Comparison of ENCODE assay signal across 18 cellular contexts in the genomic region with DNA sequence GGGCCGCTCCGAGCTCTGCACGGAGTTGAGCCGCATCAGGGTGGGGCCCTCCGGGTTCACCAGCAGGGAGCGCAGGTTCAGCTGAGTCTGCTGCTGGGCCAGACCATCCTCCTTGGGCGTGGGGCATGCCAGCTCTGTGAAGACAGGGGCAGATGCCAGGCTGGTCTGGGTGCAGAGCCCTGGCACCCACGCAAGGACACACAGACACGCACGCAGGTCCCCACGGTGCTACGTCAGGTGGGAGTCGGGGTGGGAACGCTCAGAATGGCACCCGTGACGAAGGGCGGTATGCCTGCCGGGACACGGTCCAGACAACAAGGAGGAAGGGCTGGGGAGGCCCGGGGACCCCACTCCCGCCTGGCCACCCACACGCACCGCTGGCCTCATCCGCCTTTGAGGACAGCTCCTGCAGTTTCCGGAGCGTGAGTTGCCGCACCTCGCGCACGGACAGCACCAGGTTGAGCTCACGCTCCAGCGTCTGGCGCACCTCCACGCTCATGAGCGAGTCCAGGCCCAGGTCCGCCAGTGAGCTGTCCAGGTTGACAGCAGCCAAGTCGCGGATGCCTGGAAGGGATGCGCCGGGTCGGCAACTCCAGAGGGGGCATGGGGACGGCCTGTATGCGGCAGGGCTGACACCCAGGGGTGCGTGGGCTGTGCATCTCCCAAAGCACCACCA. TPM values are rescaled to one million over a fixed set of nuclear protein-coding genes. Genes with fewer than 3 reads are reported as not detected.
A peak's percentile ranks its signal among the peaks of the same experiment; 100 is the strongest.
DNase-seq lines count a peak whose midpoint lies in the region; ATAC-seq, FAIRE-seq and TF ChIP-seq lines count a peak whose summit lies in the region.
"Had no signal": no experiment of that assay in that cellular context is flagged by ENCODE, and none has a peak within 500 bp of the region (broad histone marks: within the 10 kb centered on the region; RNA-seq: fewer than 3 reads in every experiment).

No MANE protein-coding gene starts in this region.

- no peak overlapping the region for H3K23ac ChIP-seq in IMR-90 (ENCODE audit: low read depth, low read length)

- TF ChIP-seq RAD21 in IMR-90 (IDR thresholded peaks at IDR 0.05; ENCODE audit: low read length) (no peak), K562 (CRISPR knock-in tag; conservative IDR thresholded peaks at IDR 0.05 in 1 of 2, IDR thresholded peaks at IDR 0.05 in 1 of 2) (no peak)

- H3K4me1 ChIP-seq in right cardiac atrium (ENCODE audit: control insufficient read depth, insufficient read depth, low read length) (no peaks in the 10 kb centered on the region), IMR-90 (ENCODE audit: control insufficient read depth, insufficient read depth, low read length) (no peaks in the 10 kb centered on the region), K562 (replicated peaks in 1 of 2; ENCODE audit: control insufficient read depth in 2 of 2, insufficient read depth in 2 of 2, low read length in 2 of 2) (peaks cover 0 to 85% of the 10 kb centered on the region in 2 experiments; a peak in 2 of 5 replicates), thyroid gland (no peaks in the 10 kb centered on the region)

- H3K27me3 ChIP-seq in right cardiac atrium (ENCODE audit: control insufficient read depth, insufficient read depth), result no peaks in the 10 kb centered on the region
- no peaks in the 10 kb centered on the region for H3K27me3 ChIP-seq in IMR-90 (ENCODE audit: control insufficient read depth, insufficient read depth, low read length)
- no peaks in the 10 kb centered on the region for H3K27me3 ChIP-seq in K562 (ENCODE audit: control insufficient read depth in 2 of 2, insufficient read depth in 2 of 2, low read length in 2 of 2)
- no peaks in the 10 kb centered on the region for H3K27me3 ChIP-seq in thyroid gland
- H3K27me3 ChIP-seq: BLaER1 treated with 17β-estradiol and CSF1 and Interleukin-3, amounts not matched to agents 10 nM and 100 nM had no signal

- H3K4me1 Mint-ChIP-seq in stimulated activated naive CD8-positive, alpha-beta T cell treated with anti-CD3 and anti-CD28 coated beads, Interleukin-15, amount 100 ng/mL, for 72 hours, result no peaks in the 10 kb centered on the region
- H3K4me1 Mint-ChIP-seq: CD4-positive, CD25-positive, alpha-beta regulatory T cell had no signal

- no peak overlapping the region for H2BK5ac ChIP-seq in IMR-90 (ENCODE audit: low read depth, low read length, poor library complexity, severe bottlenecking)

- CTCF ChIA-PET in IMR-90 (lab: Yijun Ruan, JAX) (no interaction called here), K562 (lab: Yijun Ruan, JAX; ENCODE audit: low intra/inter-chr PET ratio) (no interaction called here)

- H3K4me3 Mint-ChIP-seq in stimulated activated naive CD8-positive, alpha-beta T cell treated with anti-CD3 and anti-CD28 coated beads, Interleukin-15, amount 100 ng/mL, for 72 hours, result no peak overlapping the region
- H3K4me3 Mint-ChIP-seq: CD4-positive, CD25-positive, alpha-beta regulatory T cell had no signal

- ATAC-seq in right cardiac atrium (no peak), IMR-90 (ENCODE audit: low read depth) (no peak), K562 (no peak), GM21825 (IDR thresholded peaks at IDR 0.05; ENCODE audit: unreplicated experiment) (no peak)
- ATAC-seq in stimulated activated naive CD8-positive, alpha-beta T cell treated with anti-CD3 and anti-CD28 coated beads, Interleukin-15, amount 100 ng/mL, for 72 hours, result no peak
- ATAC-seq: HCT116 had no signal

- in situ Hi-C loops in IMR-90 (cut with MboI; ENCODE audit: low sequenced_read_pairs) (no loop called here), K562 (cut with MboI) (no loop called here)

- no peak overlapping the region for H4K5ac ChIP-seq in IMR-90 (ENCODE audit: low read depth, low read length)

- H3K4me2 ChIP-seq in IMR-90 (ENCODE audit: low read depth, low read length) (no peak overlapping the region), K562 (ENCODE audit: insufficient read depth, low read length) (no peak overlapping the region)
- H3K4me2 ChIP-seq: BLaER1 treated with 17β-estradiol and CSF1 and Interleukin-3, amounts not matched to agents 10 nM and 100 nM had no signal

- no peak overlapping the region for H2BK20ac ChIP-seq in IMR-90 (ENCODE audit: low read depth, low read length)

- H3K27ac ChIP-seq in right cardiac atrium (ENCODE audit: low read length) (no peak overlapping the region), IMR-90 (ENCODE audit: insufficient read depth, low read length) (no peak overlapping the region), K562 (ENCODE audit: extremely low read depth, low read depth, low read length) (no peak overlapping the region), thyroid gland (no peak overlapping the region)
- H3K27ac ChIP-seq: 22Rv1; BLaER1 treated with 17β-estradiol and CSF1 and Interleukin-3, amounts not matched to agents 10 nM and 100 nM; GM23248 had no signal

- TF ChIP-seq POLR2A in IMR-90 (IDR thresholded peaks at IDR 0.05; ENCODE audit: low read depth, low read length), result no peak
- TF ChIP-seq POLR2A in K562 (conservative IDR thresholded peaks at IDR 0.05), result peak; percentile 32; the same call in 1 of the 2 replicates
- no peak for TF ChIP-seq POLR2A in thyroid gland (IDR thresholded peaks at IDR 0.05)

- intact Hi-C loops in right cardiac atrium (cut with DNase I), result no loop called here
- intact Hi-C loops in cardiac septum (cut with DNase I), result no loop called here
- intact Hi-C loops in IMR-90 (cut with micrococcal nuclease), result no loop called here
- intact Hi-C loops in K562 (cut with micrococcal nuclease), result no loop called here
- intact Hi-C loops in thyroid gland (cut with DNase I), result no loop called here

- no peak overlapping the region for H3K14ac ChIP-seq in IMR-90 (replicated peaks; ENCODE audit: low read depth, low read length)

- no TSS peak for BruUV-seq in IMR-90 (replicated peaks; lab: Mats Ljungman, UMichigan)
- no TSS peak for BruUV-seq in K562 (replicated peaks; lab: Mats Ljungman, UMichigan)

- H4K20me1 ChIP-seq in IMR-90 (ENCODE audit: insufficient read depth, low read length) (no peaks in the 10 kb centered on the region; the same call in 1 of the 2 replicates), K562 (replicated peaks; ENCODE audit: control insufficient read depth, insufficient read depth, low read length) (peaks cover 31% of the 10 kb centered on the region)

- H3K27ac Mint-ChIP-seq in stimulated activated naive CD8-positive, alpha-beta T cell treated with anti-CD3 and anti-CD28 coated beads, Interleukin-15, amount 100 ng/mL, for 72 hours, result peak overlapping the region in 1 of 2 donors; percentile 54
- H3K27ac Mint-ChIP-seq: CD4-positive, CD25-positive, alpha-beta regulatory T cell had no signal

- H3K56ac ChIP-seq in IMR-90 (ENCODE audit: extremely low read depth, insufficient read depth, low read length), result no peak overlapping the region

- 94% methylated on average over 44 of the region's 44 CpGs for WGBS in right cardiac atrium
- WGBS in IMR-90 (ENCODE audit: extremely low coverage in 2 of 2, insufficient read length in 1 of 2), 2 experiments, result 95% methylated on average over 33 of the region's 44 CpGs; no CpG with 5 or more reads in 1 of the 2 experiments
- 96% methylated on average over 18 of the region's 44 CpGs for WGBS in K562 (ENCODE audit: insufficient coverage, low coverage, missing lambda C conversion rate)
- 95 to 99% methylated on average over 12 to 25 of the region's 44 CpGs for WGBS in thyroid gland, 2 donors

- no peak overlapping the region for H3K4me3 ChIP-seq in right cardiac atrium (ENCODE audit: low read length)
- no peak overlapping the region for H3K4me3 ChIP-seq in IMR-90 (ENCODE audit: insufficient read depth, low read depth, low read length)
- no peak overlapping the region for H3K4me3 ChIP-seq in K562
- no peak overlapping the region for H3K4me3 ChIP-seq in thyroid gland (replicated peaks in 1 of 3)
- H3K4me3 ChIP-seq: BLaER1 treated with 17β-estradiol and CSF1 and Interleukin-3, amounts not matched to agents 10 nM and 100 nM; GM23248 had no signal

- H3K9ac ChIP-seq in IMR-90 (ENCODE audit: low read depth, low read length) (no peak overlapping the region), K562 (ENCODE audit: insufficient read depth in 1 of 2, low read depth in 2 of 2, low read length in 2 of 2) (no peak overlapping the region; a peak in 1 of 4 replicates)
- H3K9ac ChIP-seq: BLaER1 treated with 17β-estradiol and CSF1 and Interleukin-3, amounts not matched to agents 10 nM and 100 nM; GM23248 had no signal

- no peak for FAIRE-seq in K562 (lab: Jason Lieb, UNC)
- FAIRE-seq: GM12892, GM19239, H54 had no signal

- no peak overlapping the region for H3K4ac ChIP-seq in IMR-90 (ENCODE audit: low read depth, low read length)

- H3K9me3 Mint-ChIP-seq in stimulated activated naive CD8-positive, alpha-beta T cell treated with anti-CD3 and anti-CD28 coated beads, Interleukin-15, amount 100 ng/mL, for 72 hours, result no peaks in the 10 kb centered on the region
- H3K9me3 Mint-ChIP-seq: CD4-positive, CD25-positive, alpha-beta regulatory T cell had no signal

- H3K9me1 ChIP-seq in IMR-90 (ENCODE audit: insufficient read depth, low read length), result no peaks in the 10 kb centered on the region
- H3K9me1 ChIP-seq in K562 (ENCODE audit: control insufficient read depth, insufficient read depth, low read length), result peaks cover 3% of the 10 kb centered on the region

- POLR2A ChIA-PET in IMR-90 (lab: Charles Lee; ENCODE audit: unreplicated experiment), result no interaction called here
- POLR2A ChIA-PET in K562 (lab: Yijun Ruan, JAX), result interaction anchor here (0.7 to 2.3 kb wide), 7 partner anchors 9 to 390 kb away, joined by 3 to 11 read pairs (median 6); a partner anchor contains a TSS

- no peak for TF ChIP-seq CTCF in IMR-90 (conservative IDR thresholded peaks at IDR 0.05; ENCODE audit: low read depth, low read length)
- no peak for TF ChIP-seq CTCF in K562 (IDR thresholded peaks at IDR 0.05 in 2 of 3, conservative IDR thresholded peaks at IDR 0.05 in 1 of 3; ENCODE audit: insufficient read depth in 2 of 3, low read depth in 1 of 3, low read length in 3 of 3)
- TF ChIP-seq CTCF in thyroid gland (IDR thresholded peaks at IDR 0.05), result no peak

- H2BK120ac ChIP-seq in IMR-90 (ENCODE audit: low read depth, low read length), result no peak overlapping the region

- DNase-seq in right cardiac atrium (peak in 2 of 3 donors; percentile 58 to 65), cardiac septum (ENCODE audit: low spot score) (no peak), IMR-90 (no peak), K562 (ENCODE audit: extremely low read depth in 1 of 4, low spot score in 3 of 4) (no peak), thyroid gland (no peak)
- no peak for DNase-seq in effector CD8-positive, alpha-beta T cell (lab: John Stamatoyannopoulos, UW)
- no peak for DNase-seq in stimulated activated naive CD8-positive, alpha-beta T cell treated with anti-CD3 and anti-CD28 coated beads, Interleukin-15, amount 100 ng/mL, for 72 hours
- DNase-seq: AML-193; CD4-positive, CD25-positive, alpha-beta regulatory T cell; DMS53; GM23248 had no signal

- H4K8ac ChIP-seq in IMR-90 (ENCODE audit: low read depth in 2 of 2, low read length in 2 of 2), result no peak overlapping the region

- H2AK5ac ChIP-seq in IMR-90 (ENCODE audit: low read depth, low read length), result no peak overlapping the region

- no peak overlapping the region for H3K18ac ChIP-seq in IMR-90 (ENCODE audit: low read depth, low read length)

- H3K36me3 ChIP-seq in IMR-90 (ENCODE audit: control insufficient read depth, insufficient read depth, low read length) (peaks cover 68% of the 10 kb centered on the region), K562 (ENCODE audit: control insufficient read depth, insufficient read depth, low read length) (peaks cover 82% of the 10 kb centered on the region; the same call in 2 of the 3 replicates), thyroid gland (peaks cover 42 to 67% of the 10 kb centered on the region in 2 donors)

- H3K27me3 Mint-ChIP-seq in stimulated activated naive CD8-positive, alpha-beta T cell treated with anti-CD3 and anti-CD28 coated beads, Interleukin-15, amount 100 ng/mL, for 72 hours, result no peaks in the 10 kb centered on the region
- H3K27me3 Mint-ChIP-seq: CD4-positive, CD25-positive, alpha-beta regulatory T cell had no signal

- H2AK9ac ChIP-seq in IMR-90 (replicated peaks; ENCODE audit: low read depth, low read length, poor library complexity), result no peak overlapping the region

- TF ChIP-seq EP300 in K562 (IDR thresholded peaks at IDR 0.05; ENCODE audit: low read length), result no peak

- no peaks in the 10 kb centered on the region; the same call in 2 of the 3 replicates for H3K79me2 ChIP-seq in K562 (ENCODE audit: control insufficient read depth, insufficient read depth, low read length)

- H3K79me1 ChIP-seq in IMR-90 (ENCODE audit: low read depth in 1 of 2, low read length in 2 of 2), result no peaks in the 10 kb centered on the region

- dilution Hi-C loops in IMR-90 (cut with HindIII; ENCODE audit: low sequenced_read_pairs, unreplicated experiment), result no loop called here

- peak overlapping the region; percentile 21 for H2AFZ ChIP-seq in IMR-90 (replicated peaks; ENCODE audit: low read length, poor library complexity)
- H2AFZ ChIP-seq in K562 (ENCODE audit: low read depth, low read length), result no peak overlapping the region
- H2AFZ ChIP-seq: GM23248 had no signal

- no peak overlapping the region for H2BK15ac ChIP-seq in IMR-90 (ENCODE audit: low read depth, low read length)

- no peak overlapping the region for H4K91ac ChIP-seq in IMR-90 (ENCODE audit: insufficient read depth, low read depth, low read length)

- H3K9me3 ChIP-seq in right cardiac atrium (ENCODE audit: control insufficient read depth, low read length), result no peaks in the 10 kb centered on the region
- no peaks in the 10 kb centered on the region for H3K9me3 ChIP-seq in IMR-90 (ENCODE audit: control insufficient read depth, insufficient read depth, low read length)
- no peaks in the 10 kb centered on the region for H3K9me3 ChIP-seq in K562 (replicated peaks; ENCODE audit: control insufficient read depth, insufficient read depth, low read depth, low read length)
- H3K9me3 ChIP-seq in thyroid gland, result no peaks in the 10 kb centered on the region
- H3K9me3 ChIP-seq: BLaER1 treated with 17β-estradiol and CSF1 and Interleukin-3, amounts not matched to agents 10 nM and 100 nM had no signal

RNA-seq across cellular contexts. Expression of a gene that starts 15.3 kb away (rescaled TPM):
- 10 to 100 TPM; 51.3 to 63.1 (median 58.4) TPM for total RNA-seq in right cardiac atrium
- polyA plus RNA-seq in right cardiac atrium, result 82.1 TPM
- 47.6 TPM for total RNA-seq in cardiac septum
- total RNA-seq in IMR-90 (2012; rRNA removed), result 26.9 and 29.0 TPM in 2 replicates
- 76.9 and 95.3 TPM in 2 replicates for polyA plus RNA-seq in IMR-90 (2012; rRNA removed)
- polyA plus RNA-seq in IMR-90 (2012; cell fraction: cytosol; rRNA removed), result 60.1 and 65.0 TPM in 2 replicates
- 435 and 1,044 TPM in 2 replicates for polyA plus RNA-seq in IMR-90 (2012; cell fraction: nucleus; rRNA removed; ENCODE audit: low replicate concordance)
- total RNA-seq in K562 (2011; cell fraction: chromatin; rRNA removed; ENCODE audit: low replicate concordance), result 125 and 499 TPM in 2 replicates
- total RNA-seq in K562 (2011; cell fraction: nucleolus; rRNA removed), result 452 and 491 TPM in 2 replicates
- 177 and 203 TPM in 2 replicates for total RNA-seq in K562 (2011; cell fraction: nucleoplasm; rRNA removed)
- 203 and 249 TPM in 2 replicates for total RNA-seq in K562 (2014; rRNA removed)
- total RNA-seq in K562 (2014; rRNA removed; fragmentation: Illumina TruSeq; extraction: Trizol), result 45.0 and 57.5 TPM in 2 replicates
- total RNA-seq in K562 (2015; rRNA removed; fragmentation: Illumina TruSeq; extraction: Trizol), result 83.1 and 83.9 TPM in 2 replicates
- 193 and 209 TPM in 2 replicates for total RNA-seq in K562 (2021)
- 60.1 and 77.0 TPM in 2 replicates for polyA plus RNA-seq in K562 (2011; rRNA removed)
- 62.4 and 118 TPM in 2 replicates for polyA plus RNA-seq in K562 (2011; cell fraction: cytosol; rRNA removed)
- 712 and 945 TPM in 2 replicates for polyA plus RNA-seq in K562 (2011; cell fraction: nucleus; rRNA removed)
- polyA plus RNA-seq in K562 (2012), result 123 and 178 TPM in 2 replicates
- polyA plus RNA-seq in K562 (2014; fragmentation: Illumina TruSeq; extraction: Trizol), result 97.2 and 99.8 TPM in 2 replicates
- 10 to 100 TPM in 1 of 2 experiments, 1 to 10 TPM in 1; 7.8 to 11.3 TPM for polyA plus RNA-seq in K562 (2014; fragmentation: Nextera tagmentation; extraction: Ambion mirVana)
- polyA plus RNA-seq in K562 (2014; rRNA removed), result 201 and 210 TPM in 2 replicates
- polyA minus RNA-seq in K562 (2011; rRNA and poly(A)+ RNA removed), result 17.2 and 22.2 TPM in 2 replicates
- polyA minus RNA-seq in K562 (2011; cell fraction: cytosol; rRNA and poly(A)+ RNA removed), result 54.0 and 54.3 TPM in 2 replicates
- polyA minus RNA-seq in K562 (2011; cell fraction: nucleus; rRNA and poly(A)+ RNA removed), result 179 and 184 TPM in 2 replicates
- total RNA-seq in thyroid gland, result 10 to 100 TPM; 58.7 to 90.5 (median 75.5) TPM

RNA-seq across cellular contexts. Expression of a gene that starts 17.1 kb away (rescaled TPM):
- total RNA-seq in right cardiac atrium (10 to 100 TPM; 14.3 to 71.8 (median 23.4) TPM), cardiac septum (22.9 TPM), IMR-90 (2012; rRNA removed) (12.4 and 15.3 TPM in 2 replicates), K562 (2014; rRNA removed) (214 and 239 TPM in 2 replicates), K562 (2014; rRNA removed; fragmentation: Illumina TruSeq; extraction: Trizol) (11.2 and 13.9 TPM in 2 replicates), K562 (2015; rRNA removed; fragmentation: Illumina TruSeq; extraction: Trizol) (50.9 and 61.1 TPM in 2 replicates), K562 (2021) (605 and 663 TPM in 2 replicates), thyroid gland (10 to 100 TPM; 23.5 to 92.5 (median 77.3) TPM)
- polyA plus RNA-seq in right cardiac atrium (86.3 TPM), IMR-90 (2012; rRNA removed) (56.0 and 68.5 TPM in 2 replicates), K562 (2011; rRNA removed) (49.8 and 133 TPM in 2 replicates), K562 (2014; fragmentation: Illumina TruSeq; extraction: Trizol) (49.9 and 181 TPM in 2 replicates), K562 (2014; fragmentation: Nextera tagmentation; extraction: Ambion mirVana) (under 1 TPM; 0.15 to 0.20 TPM), K562 (2014; rRNA removed) (157 and 181 TPM in 2 replicates)
- polyA plus RNA-seq in IMR-90 (2012; cell fraction: cytosol; rRNA removed), result 22.8 and 57.7 TPM in 2 replicates
- polyA plus RNA-seq in IMR-90 (2012; cell fraction: nucleus; rRNA removed; ENCODE audit: low replicate concordance), result 126 and 440 TPM in 2 replicates
- 343 and 1,124 TPM in 2 replicates for total RNA-seq in K562 (2011; cell fraction: chromatin; rRNA removed; ENCODE audit: low replicate concordance)
- 877 TPM in 2 replicates for total RNA-seq in K562 (2011; cell fraction: nucleolus; rRNA removed)
- total RNA-seq in K562 (2011; cell fraction: nucleoplasm; rRNA removed), result 433 and 475 TPM in 2 replicates
- polyA plus RNA-seq in K562 (2011; cell fraction: cytosol; rRNA removed), result 159 and 260 TPM in 2 replicates
- 627 and 766 TPM in 2 replicates for polyA plus RNA-seq in K562 (2011; cell fraction: nucleus; rRNA removed)
- polyA plus RNA-seq in K562 (2012), result 153 and 283 TPM in 2 replicates
- 59.1 and 70.2 TPM in 2 replicates for polyA minus RNA-seq in K562 (2011; rRNA and poly(A)+ RNA removed)
- 455 and 1,011 TPM in 2 replicates for polyA minus RNA-seq in K562 (2011; cell fraction: cytosol; rRNA and poly(A)+ RNA removed)
- 200 and 251 TPM in 2 replicates for polyA minus RNA-seq in K562 (2011; cell fraction: nucleus; rRNA and poly(A)+ RNA removed)

RNA-seq across cellular contexts. Expression of a gene that starts 29.2 kb away (rescaled TPM):
- total RNA-seq in right cardiac atrium, result 10 to 100 TPM; 87.1 to 93.7 (median 90.6) TPM
- 75.1 TPM for polyA plus RNA-seq in right cardiac atrium
- total RNA-seq in cardiac septum, result 67.4 TPM
- total RNA-seq in IMR-90 (2012; rRNA removed), result 177 and 181 TPM in 2 replicates
- 157 and 168 TPM in 2 replicates for polyA plus RNA-seq in IMR-90 (2012; rRNA removed)
- polyA plus RNA-seq in IMR-90 (2012; cell fraction: cytosol; rRNA removed), result 93.5 and 156 TPM in 2 replicates
- polyA plus RNA-seq in IMR-90 (2012; cell fraction: nucleus; rRNA removed; ENCODE audit: low replicate concordance), result 234 and 517 TPM in 2 replicates
- total RNA-seq in K562 (2011; cell fraction: chromatin; rRNA removed; ENCODE audit: low replicate concordance), result 57.5 and 207 TPM in 2 replicates
- 178 and 205 TPM in 2 replicates for total RNA-seq in K562 (2011; cell fraction: nucleolus; rRNA removed)
- 87.8 and 88.8 TPM in 2 replicates for total RNA-seq in K562 (2011; cell fraction: nucleoplasm; rRNA removed)
- total RNA-seq in K562 (2014; rRNA removed), result 137 and 183 TPM in 2 replicates
- 17.5 and 26.3 TPM in 2 replicates for total RNA-seq in K562 (2014; rRNA removed; fragmentation: Illumina TruSeq; extraction: Trizol)
- total RNA-seq in K562 (2015; rRNA removed; fragmentation: Illumina TruSeq; extraction: Trizol), result 69.9 and 72.5 TPM in 2 replicates
- 162 and 167 TPM in 2 replicates for total RNA-seq in K562 (2021)
- 57.0 and 88.5 TPM in 2 replicates for polyA plus RNA-seq in K562 (2011; rRNA removed)
- polyA plus RNA-seq in K562 (2011; cell fraction: cytosol; rRNA removed), result 94.2 and 226 TPM in 2 replicates
- polyA plus RNA-seq in K562 (2011; cell fraction: nucleus; rRNA removed), result 212 and 255 TPM in 2 replicates
- 103 and 115 TPM in 2 replicates for polyA plus RNA-seq in K562 (2012)
- 74.5 and 111 TPM in 2 replicates for polyA plus RNA-seq in K562 (2014; fragmentation: Illumina TruSeq; extraction: Trizol)
- 10 to 100 TPM in 1 of 2 experiments, 1 to 10 TPM in 1; 3.1 to 13.4 TPM for polyA plus RNA-seq in K562 (2014; fragmentation: Nextera tagmentation; extraction: Ambion mirVana)
- 112 and 123 TPM in 2 replicates for polyA plus RNA-seq in K562 (2014; rRNA removed)
- polyA minus RNA-seq in K562 (2011; rRNA and poly(A)+ RNA removed), result 31.9 and 46.4 TPM in 2 replicates
- polyA minus RNA-seq in K562 (2011; cell fraction: cytosol; rRNA and poly(A)+ RNA removed), result 71.4 and 74.6 TPM in 2 replicates
- 72.3 and 75.2 TPM in 2 replicates for polyA minus RNA-seq in K562 (2011; cell fraction: nucleus; rRNA and poly(A)+ RNA removed)
- total RNA-seq in thyroid gland, result 100 to 1,000 TPM in 2 of 4 donors, 10 to 100 TPM in 2; 80.1 to 164 (median 102) TPM

RNA-seq across cellular contexts. Expression of a gene that starts 29.3 kb away (rescaled TPM):
- total RNA-seq in right cardiac atrium, result 10 to 100 TPM; 19.0 to 25.1 (median 20.2) TPM
- polyA plus RNA-seq in right cardiac atrium, result 25.4 TPM
- total RNA-seq in cardiac septum, result 21.0 TPM
- total RNA-seq in IMR-90 (2012; rRNA removed), result 6.8 and 8.6 TPM in 2 replicates
- 47.3 and 51.1 TPM in 2 replicates for polyA plus RNA-seq in IMR-90 (2012; rRNA removed)
- 27.2 and 51.3 TPM in 2 replicates for polyA plus RNA-seq in IMR-90 (2012; cell fraction: cytosol; rRNA removed)
- 271 and 643 TPM in 2 replicates for polyA plus RNA-seq in IMR-90 (2012; cell fraction: nucleus; rRNA removed; ENCODE audit: low replicate concordance)
- 23.1 and 61.7 TPM in 2 replicates for total RNA-seq in K562 (2011; cell fraction: chromatin; rRNA removed; ENCODE audit: low replicate concordance)
- 74.4 and 74.9 TPM in 2 replicates for total RNA-seq in K562 (2011; cell fraction: nucleolus; rRNA removed)
- total RNA-seq in K562 (2011; cell fraction: nucleoplasm; rRNA removed), result 36.5 and 40.5 TPM in 2 replicates
- total RNA-seq in K562 (2014; rRNA removed), result 23.6 and 28.4 TPM in 2 replicates
- 6.5 and 9.5 TPM in 2 replicates for total RNA-seq in K562 (2014; rRNA removed; fragmentation: Illumina TruSeq; extraction: Trizol)
- total RNA-seq in K562 (2015; rRNA removed; fragmentation: Illumina TruSeq; extraction: Trizol), result 11.1 and 14.3 TPM in 2 replicates
- total RNA-seq in K562 (2021), result 26.9 and 30.2 TPM in 2 replicates
- 9.2 and 17.2 TPM in 2 replicates for polyA plus RNA-seq in K562 (2011; rRNA removed)
- polyA plus RNA-seq in K562 (2011; cell fraction: cytosol; rRNA removed), result 12.2 and 23.8 TPM in 2 replicates
- polyA plus RNA-seq in K562 (2011; cell fraction: nucleus; rRNA removed), result 144 and 164 TPM in 2 replicates
- 16.9 and 35.2 TPM in 2 replicates for polyA plus RNA-seq in K562 (2012)
- 9.0 and 18.5 TPM in 2 replicates for polyA plus RNA-seq in K562 (2014; fragmentation: Illumina TruSeq; extraction: Trizol)
- polyA plus RNA-seq in K562 (2014; fragmentation: Nextera tagmentation; extraction: Ambion mirVana), result under 1 TPM; 0.32 to 0.66 TPM
- polyA plus RNA-seq in K562 (2014; rRNA removed), result 32.6 and 32.8 TPM in 2 replicates
- polyA minus RNA-seq in K562 (2011; rRNA and poly(A)+ RNA removed), result 2.0 TPM in 2 replicates
- 11.7 and 13.1 TPM in 2 replicates for polyA minus RNA-seq in K562 (2011; cell fraction: cytosol; rRNA and poly(A)+ RNA removed)
- polyA minus RNA-seq in K562 (2011; cell fraction: nucleus; rRNA and poly(A)+ RNA removed), result 11.4 and 14.3 TPM in 2 replicates
- 10 to 100 TPM; 36.0 to 49.0 (median 38.3) TPM for total RNA-seq in thyroid gland

RNA-seq across cellular contexts. Expression of a gene that starts 43.4 kb away (rescaled TPM):
- total RNA-seq in right cardiac atrium (100 to 1,000 TPM; 127 to 181 (median 168) TPM), cardiac septum (144 TPM), IMR-90 (2012; rRNA removed) (36.6 and 36.9 TPM in 2 replicates), K562 (2014; rRNA removed) (165 and 194 TPM in 2 replicates), K562 (2014; rRNA removed; fragmentation: Illumina TruSeq; extraction: Trizol) (41.1 and 66.0 TPM in 2 replicates), K562 (2015; rRNA removed; fragmentation: Illumina TruSeq; extraction: Trizol) (76.0 and 90.0 TPM in 2 replicates), K562 (2021) (235 and 256 TPM in 2 replicates), thyroid gland (100 to 1,000 TPM in 2 of 4 donors, 10 to 100 TPM in 2; 88.6 to 161 (median 114) TPM)
- polyA plus RNA-seq in right cardiac atrium (196 TPM), IMR-90 (2012; rRNA removed) (129 and 139 TPM in 2 replicates), K562 (2011; rRNA removed) (156 and 201 TPM in 2 replicates), K562 (2014; fragmentation: Illumina TruSeq; extraction: Trizol) (243 and 274 TPM in 2 replicates), K562 (2014; fragmentation: Nextera tagmentation; extraction: Ambion mirVana) (10 to 100 TPM; 21.3 to 50.3 TPM), K562 (2014; rRNA removed) (229 and 261 TPM in 2 replicates)
- polyA plus RNA-seq in IMR-90 (2012; cell fraction: cytosol; rRNA removed), result 135 and 154 TPM in 2 replicates
- 94.9 and 309 TPM in 2 replicates for polyA plus RNA-seq in IMR-90 (2012; cell fraction: nucleus; rRNA removed; ENCODE audit: low replicate concordance)
- 78.8 and 254 TPM in 2 replicates for total RNA-seq in K562 (2011; cell fraction: chromatin; rRNA removed; ENCODE audit: low replicate concordance)
- total RNA-seq in K562 (2011; cell fraction: nucleolus; rRNA removed), result 329 and 354 TPM in 2 replicates
- total RNA-seq in K562 (2011; cell fraction: nucleoplasm; rRNA removed), result 133 and 150 TPM in 2 replicates
- polyA plus RNA-seq in K562 (2011; cell fraction: cytosol; rRNA removed), result 404 and 845 TPM in 2 replicates
- polyA plus RNA-seq in K562 (2011; cell fraction: nucleus; rRNA removed), result 611 and 714 TPM in 2 replicates
- polyA plus RNA-seq in K562 (2012), result 229 and 244 TPM in 2 replicates
- polyA minus RNA-seq in K562 (2011; rRNA and poly(A)+ RNA removed), result 34.8 and 73.6 TPM in 2 replicates
- 67.3 and 81.5 TPM in 2 replicates for polyA minus RNA-seq in K562 (2011; cell fraction: cytosol; rRNA and poly(A)+ RNA removed)
- polyA minus RNA-seq in K562 (2011; cell fraction: nucleus; rRNA and poly(A)+ RNA removed), result 104 and 111 TPM in 2 replicates

Comparison
In these comparisons a context has a peak if more than half of its experiments do, and no peak if none do; other contexts are left out.
1. DNase-seq: peak in right cardiac atrium (2 of 3); none in cardiac septum (single experiment), IMR-90 (single experiment), K562 (0 of 4), thyroid gland (0 of 2), effector CD8-positive, alpha-beta T cell (single experiment) and stimulated activated naive CD8-positive, alpha-beta T cell treated with anti-CD3 and anti-CD28 coated beads, Interleukin-15, amount 100 ng/mL, for 72 hours (0 of 2).